ENCODE assay signal across 19 cellular contexts in genomic region chr13:20157387-20157786, GRCh38. TPM values are rescaled to one million over a fixed set of nuclear protein-coding genes. Genes with fewer than 3 reads are reported as not detected.
"Had no signal": no experiment of that assay in that cellular context is flagged by ENCODE, and none has a peak within 500 bp of the region (broad histone marks: within the 10 kb centered on the region; RNA-seq: fewer than 3 reads in every experiment).

No MANE protein-coding gene starts in this region.

- H3K9me3 ChIP-seq: ascending aorta, gastroesophageal sphincter, heart right ventricle, left ventricle myocardium inferior had no signal

- ATAC-seq: esophagus mucosa; gastroesophageal sphincter; heart right ventricle; stimulated activated naive B cell treated with anti-CD40 and anti-IgM and Interleukin-4, amounts not matched to agents 10 μg/mL and 1 μg/mL and 100 μg/mL, for 72 hours had no signal

- H3K27ac Mint-ChIP-seq: activated naive CD4-positive, alpha-beta T cell treated with anti-CD3 and anti-CD28 coated beads, Interleukin-2, amount 50 U/mL, for 24 hours; nephron progenitor cell; stimulated activated naive B cell treated with anti-CD40 and anti-IgM and Interleukin-4, amounts not matched to agents 10 μg/mL and 1 μg/mL and 100 μg/mL, for 72 hours had no signal

- H3K9me3 Mint-ChIP-seq: activated naive CD4-positive, alpha-beta T cell treated with anti-CD3 and anti-CD28 coated beads, Interleukin-2, amount 50 U/mL, for 24 hours; nephron progenitor cell; stimulated activated naive B cell treated with anti-CD40 and anti-IgM and Interleukin-4, amounts not matched to agents 10 μg/mL and 1 μg/mL and 100 μg/mL, for 72 hours had no signal

- DNase-seq: activated CD4-positive, alpha-beta T cell treated with anti-CD3 and anti-CD28 coated beads, Interleukin-2, amount 50 U/mL, for 4 hours; activated gamma-delta T cell; cerebellar nuclear complex; cortex of kidney; heart right ventricle; kidney glomerular epithelial cell; left ventricle myocardium inferior; mammary epithelial cell; midbrain; nephron progenitor cell; nucleus accumbens; posterior cingulate gyrus; stimulated activated naive B cell treated with anti-CD40 and anti-IgM and Interleukin-4, amounts not matched to agents 10 μg/mL and 1 μg/mL and 100 μg/mL, for 72 hours; T1000; WERI-Rb-1 had no signal

- H3K36me3 ChIP-seq: ascending aorta, gastroesophageal sphincter, heart right ventricle, left ventricle myocardium inferior, WERI-Rb-1 had no signal

- H3K4me3 ChIP-seq: ascending aorta, gastroesophageal sphincter, heart right ventricle, left ventricle myocardium inferior had no signal

- H3K4me3 Mint-ChIP-seq: activated naive CD4-positive, alpha-beta T cell treated with anti-CD3 and anti-CD28 coated beads, Interleukin-2, amount 50 U/mL, for 24 hours; nephron progenitor cell; stimulated activated naive B cell treated with anti-CD40 and anti-IgM and Interleukin-4, amounts not matched to agents 10 μg/mL and 1 μg/mL and 100 μg/mL, for 72 hours had no signal

- H3K36me3 Mint-ChIP-seq: activated naive CD4-positive, alpha-beta T cell treated with anti-CD3 and anti-CD28 coated beads, Interleukin-2, amount 50 U/mL, for 24 hours; stimulated activated naive B cell treated with anti-CD40 and anti-IgM and Interleukin-4, amounts not matched to agents 10 μg/mL and 1 μg/mL and 100 μg/mL, for 72 hours had no signal

- H3K27ac ChIP-seq: ascending aorta, gastroesophageal sphincter, heart right ventricle, left ventricle myocardium inferior, WERI-Rb-1 had no signal

RNA-seq across cellular contexts. Expression of gene GJA3, which starts 3.5 kb away (rescaled TPM):
- total RNA-seq: ascending aorta had no signal

RNA-seq across cellular contexts. Expression of gene GJB2, which starts 35.4 kb away (rescaled TPM):
- total RNA-seq: left ventricle myocardium inferior had no signal
